In the genomic region with DNA sequence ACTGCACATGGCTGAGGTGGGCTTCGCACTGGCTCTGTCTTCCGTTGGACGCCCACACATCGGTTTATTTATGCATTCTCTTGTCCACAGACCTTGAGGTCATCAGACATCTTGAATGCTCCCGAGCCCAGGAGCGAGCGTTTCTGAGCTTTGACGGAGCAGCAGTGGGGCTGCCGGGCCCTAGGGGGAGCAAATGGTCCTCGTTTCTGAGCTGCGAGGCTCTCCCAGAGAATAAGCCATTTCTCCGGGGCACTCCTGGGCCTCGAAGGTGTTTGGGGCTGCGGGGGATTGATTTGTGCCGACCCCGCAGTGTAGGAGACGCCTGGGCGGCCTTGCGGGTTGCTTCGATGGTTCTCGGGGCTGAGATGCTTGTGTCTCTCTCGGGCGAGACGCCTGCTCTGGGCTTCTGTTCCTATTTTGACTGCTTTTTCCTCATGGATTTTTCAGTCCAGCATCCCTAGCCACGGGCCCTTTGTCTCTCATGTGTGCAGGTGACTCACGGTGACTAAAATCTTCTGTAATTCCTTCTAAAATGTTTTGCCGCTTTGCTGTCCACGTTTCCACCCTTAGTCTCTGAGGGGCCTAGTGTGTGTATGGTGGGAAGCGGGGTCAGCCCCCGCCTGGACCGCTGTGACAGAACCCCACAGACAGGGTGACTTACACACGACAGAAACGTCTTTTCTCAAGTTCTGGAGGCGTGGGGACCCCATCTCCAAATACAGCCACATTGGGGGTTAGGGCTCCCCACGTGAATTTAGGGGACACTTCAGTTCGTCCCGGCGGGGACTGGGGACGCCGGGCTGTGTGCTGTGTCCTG, we compare ENCODE assay signal across 8 cellular contexts.
A peak's percentile ranks its signal among the peaks of the same experiment; 100 is the strongest.
DNase-seq lines count a peak whose midpoint lies in the region; ATAC-seq, FAIRE-seq and TF ChIP-seq lines count a peak whose summit lies in the region.

No MANE protein-coding gene starts in this region.

- H3K9me2 ChIP-seq in OCI-LY1 (ENCODE audit: low read depth, low read length), result no peaks in the 10 kb centered on the region

- WGBS in mammary epithelial cell (ENCODE audit: low coverage, missing lambda C conversion rate), result 33% methylated on average over 40 of the region's 40 CpGs

- H3K27ac ChIP-seq in OCI-LY1 (ENCODE audit: low read depth, low read length, poor library complexity, severe bottlenecking) (no peak overlapping the region), mammary epithelial cell (ENCODE audit: insufficient read depth, low read depth, low read length) (peak overlapping the region; percentile 90), keratinocyte (ENCODE audit: control insufficient read depth, insufficient read depth, low read length) (peak overlapping the region; percentile 90)

- H3K4me3 ChIP-seq in OCI-LY1 (ENCODE audit: low read depth, low read length, poor library complexity, severe bottlenecking), result peak overlapping the region; percentile 50
- peak overlapping the region; percentile 17 to 60 (median 45) for H3K4me3 ChIP-seq in mammary epithelial cell (replicated peaks in 1 of 3; ENCODE audit: insufficient read depth in 1 of 3, low read depth in 2 of 3, low read length in 3 of 3)
- H3K4me3 ChIP-seq in keratinocyte (ENCODE audit: control insufficient read depth in 2 of 3, extremely low read depth in 1 of 3, insufficient read depth in 2 of 3, low read depth in 1 of 3, low read length in 3 of 3), result peak overlapping the region; percentile 20 to 76 (median 33)

- peak in 1 of 2 donors; percentile 1 for ATAC-seq in stimulated activated naive B cell treated with anti-CD40 and anti-IgM and Interleukin-4, amounts not matched to agents 10 μg/mL and 1 μg/mL and 100 μg/mL, for 72 hours (replicated peaks)
- no peak for ATAC-seq in HG03571 (IDR thresholded peaks at IDR 0.05; ENCODE audit: unreplicated experiment)

- TSS peak; percentile 89 for BruUV-seq in mammary epithelial cell (replicated peaks; lab: Mats Ljungman, UMichigan)

- no peak for FAIRE-seq in keratinocyte (lab: Jason Lieb, UNC)

- H4K20me1 ChIP-seq in OCI-LY1 (ENCODE audit: insufficient read depth, low read length) (no peaks in the 10 kb centered on the region), mammary epithelial cell (ENCODE audit: insufficient read depth, low read length) (no peaks in the 10 kb centered on the region), keratinocyte (ENCODE audit: control insufficient read depth, extremely low read depth, insufficient read depth, low read length) (peaks cover 2% of the 10 kb centered on the region)

- H3K36me3 ChIP-seq in OCI-LY1 (ENCODE audit: insufficient read depth, low read length), result no peaks in the 10 kb centered on the region
- no peaks in the 10 kb centered on the region for H3K36me3 ChIP-seq in mammary epithelial cell (ENCODE audit: insufficient read depth, low read length)
- peaks cover 0 to 3% of the 10 kb centered on the region in 2 experiments for H3K36me3 ChIP-seq in keratinocyte (ENCODE audit: control insufficient read depth in 2 of 2, extremely low read depth in 1 of 2, insufficient read depth in 2 of 2, low read length in 2 of 2)

- peak overlapping the region; percentile 92 for H3K27ac Mint-ChIP-seq in stimulated activated naive B cell treated with anti-CD40 and anti-IgM and Interleukin-4, amounts not matched to agents 10 μg/mL and 1 μg/mL and 100 μg/mL, for 72 hours

- H3K9me3 Mint-ChIP-seq in stimulated activated naive B cell treated with anti-CD40 and anti-IgM and Interleukin-4, amounts not matched to agents 10 μg/mL and 1 μg/mL and 100 μg/mL, for 72 hours, result no peaks in the 10 kb centered on the region

- no peaks in the 10 kb centered on the region for H3K9me1 ChIP-seq in keratinocyte (ENCODE audit: control insufficient read depth, extremely low read depth, insufficient read depth, low read length)

- H3K4me1 Mint-ChIP-seq in stimulated activated naive B cell treated with anti-CD40 and anti-IgM and Interleukin-4, amounts not matched to agents 10 μg/mL and 1 μg/mL and 100 μg/mL, for 72 hours, result peaks cover 17 to 26% of the 10 kb centered on the region in 2 donors

- H3K27me3 ChIP-seq in OCI-LY1 (ENCODE audit: insufficient read depth, low read length) (no peaks in the 10 kb centered on the region; the same call in 1 of the 2 replicates), mammary epithelial cell (ENCODE audit: insufficient read depth, low read length) (no peaks in the 10 kb centered on the region), keratinocyte (ENCODE audit: control insufficient read depth, extremely low read depth, insufficient read depth, low read length) (no peaks in the 10 kb centered on the region)

- no peaks in the 10 kb centered on the region for H3F3A ChIP-seq in OCI-LY1 (ENCODE audit: insufficient read depth, low read length)

- CTCF ChIA-PET in mammary epithelial cell (lab: Charles Lee; ENCODE audit: low non-redundant PET), result no interaction called here

- no peak for TF ChIP-seq CTCF in OCI-LY1 (IDR thresholded peaks at IDR 0.05; ENCODE audit: low read length)
- peak; percentile 17 to 18 for TF ChIP-seq CTCF in mammary epithelial cell (conservative IDR thresholded peaks at IDR 0.05 in 1 of 2, IDR thresholded peaks at IDR 0.05 in 1 of 2; ENCODE audit: extremely low read depth in 1 of 2, insufficient read depth in 1 of 2, low read depth in 1 of 2, low read length in 2 of 2)
- TF ChIP-seq CTCF in keratinocyte (optimal IDR thresholded peaks at IDR 0.05 in 1 of 3, IDR thresholded peaks at IDR 0.05 in 1 of 3, conservative IDR thresholded peaks at IDR 0.05 in 1 of 3; ENCODE audit: extremely low read depth in 1 of 3, insufficient read depth in 2 of 3, low read length in 3 of 3), result no peak

- intact Hi-C loops in mammary epithelial cell (cut with micrococcal nuclease), result loop anchor here (1.0 kb wide), 1 partner anchor 42 kb away; no protein-coding TSS in a partner anchor

- H2AFZ ChIP-seq in OCI-LY1 (ENCODE audit: low read length) (no peak overlapping the region), mammary epithelial cell (ENCODE audit: low read depth, low read length) (peak overlapping the region; percentile 66), keratinocyte (ENCODE audit: control insufficient read depth, low read length) (peak overlapping the region; percentile 36)

- peak overlapping the region; percentile 81 to 88 for H3K4me3 Mint-ChIP-seq in stimulated activated naive B cell treated with anti-CD40 and anti-IgM and Interleukin-4, amounts not matched to agents 10 μg/mL and 1 μg/mL and 100 μg/mL, for 72 hours

- H3K4me2 ChIP-seq in OCI-LY1 (ENCODE audit: low read length), result peak overlapping the region; percentile 54
- H3K4me2 ChIP-seq in mammary epithelial cell (ENCODE audit: insufficient read depth, low read depth, low read length), result peak overlapping the region; percentile 82
- H3K4me2 ChIP-seq in keratinocyte (ENCODE audit: control insufficient read depth, extremely low read depth, insufficient read depth, low read depth, low read length), result peak overlapping the region; percentile 88

- no peaks in the 10 kb centered on the region for H3K79me2 ChIP-seq in OCI-LY1 (ENCODE audit: insufficient read depth, low read length)
- H3K79me2 ChIP-seq in mammary epithelial cell (ENCODE audit: insufficient read depth, low read length), result peaks cover 15% of the 10 kb centered on the region
- no peaks in the 10 kb centered on the region for H3K79me2 ChIP-seq in keratinocyte (ENCODE audit: control insufficient read depth, insufficient read depth, low read length)

- DNase-seq in NCI-H1092 treated with DMSO at 0.1 percent for 48 hours (lab: John Stamatoyannopoulos, UW), result peak; percentile 18
- no peak for DNase-seq in NCI-H1092 (lab: John Stamatoyannopoulos, UW)
- DNase-seq in mammary epithelial cell, result peak; percentile 69
- no peak for DNase-seq in keratinocyte (ENCODE audit: low read depth, low spot score)
- DNase-seq in stimulated activated naive B cell treated with anti-CD40 and anti-IgM and Interleukin-4, amounts not matched to agents 10 μg/mL and 1 μg/mL and 100 μg/mL, for 72 hours, result no peak
- DNase-seq in AML-193 (lab: John Stamatoyannopoulos, UW), result no peak

- in situ Hi-C loops in mammary epithelial cell (cut with MboI; ENCODE audit: low sequenced_read_pairs in 2 of 2), result no loop called here

- H3K4me1 ChIP-seq in OCI-LY1 (ENCODE audit: insufficient read depth, low read length, severe bottlenecking), result peaks cover 7% of the 10 kb centered on the region
- H3K4me1 ChIP-seq in mammary epithelial cell (ENCODE audit: insufficient read depth, low read length), result peaks cover 42% of the 10 kb centered on the region
- H3K4me1 ChIP-seq in keratinocyte (ENCODE audit: control insufficient read depth, extremely low read depth, insufficient read depth, low read length), result peaks cover 29% of the 10 kb centered on the region

- no peak overlapping the region; the same call in 1 of the 2 replicates for H3K9ac ChIP-seq in OCI-LY1 (ENCODE audit: low read length)
- H3K9ac ChIP-seq in mammary epithelial cell (ENCODE audit: insufficient read depth, low read length), result peak overlapping the region; percentile 75
- peak overlapping the region; percentile 86 for H3K9ac ChIP-seq in keratinocyte (ENCODE audit: control insufficient read depth, extremely low read depth, insufficient read depth, low read length)

- H3K36me3 Mint-ChIP-seq in stimulated activated naive B cell treated with anti-CD40 and anti-IgM and Interleukin-4, amounts not matched to agents 10 μg/mL and 1 μg/mL and 100 μg/mL, for 72 hours, result peaks cover 0 to 2% of the 10 kb centered on the region in 2 donors

- dilution Hi-C loops in mammary epithelial cell (cut with HindIII; ENCODE audit: low sequenced_read_pairs) (loop anchor here (5.0 kb wide), 1 partner anchor 40 kb away; no protein-coding TSS in a partner anchor), keratinocyte (cut with MboI; ENCODE audit: extremely low pct_ligation_motif_present, low sequenced_read_pairs) (no loop called here)

- H3K9me3 ChIP-seq in OCI-LY1 (ENCODE audit: low read length) (no peaks in the 10 kb centered on the region), mammary epithelial cell (replicated peaks; ENCODE audit: insufficient read depth, low read length) (no peaks in the 10 kb centered on the region), keratinocyte (ENCODE audit: control insufficient read depth, low read depth, low read length) (no peaks in the 10 kb centered on the region)

- H3K27me3 Mint-ChIP-seq in stimulated activated naive B cell treated with anti-CD40 and anti-IgM and Interleukin-4, amounts not matched to agents 10 μg/mL and 1 μg/mL and 100 μg/mL, for 72 hours, result no peaks in the 10 kb centered on the region

Comparison
In these comparisons a context has a peak if more than half of its experiments do, and no peak if none do; other contexts are left out.
1. DNase-seq: peak in NCI-H1092 treated with DMSO at 0.1 percent for 48 hours (single experiment) and mammary epithelial cell (single experiment); none in NCI-H1092 (single experiment), keratinocyte (single experiment), stimulated activated naive B cell treated with anti-CD40 and anti-IgM and Interleukin-4, amounts not matched to agents 10 μg/mL and 1 μg/mL and 100 μg/mL, for 72 hours (single experiment) and AML-193 (0 of 2).
2. CTCF ChIP-seq: peak in mammary epithelial cell (2 of 2); none in OCI-LY1 (single experiment) and keratinocyte (0 of 3).
3. Peak in every context shown above with its lines, with median percentiles within 50 percentile points of each other: H3K4me2 ChIP-seq and H3K4me3 ChIP-seq.